26 cellular contexts compared by ENCODE assay signal in the genomic region with DNA sequence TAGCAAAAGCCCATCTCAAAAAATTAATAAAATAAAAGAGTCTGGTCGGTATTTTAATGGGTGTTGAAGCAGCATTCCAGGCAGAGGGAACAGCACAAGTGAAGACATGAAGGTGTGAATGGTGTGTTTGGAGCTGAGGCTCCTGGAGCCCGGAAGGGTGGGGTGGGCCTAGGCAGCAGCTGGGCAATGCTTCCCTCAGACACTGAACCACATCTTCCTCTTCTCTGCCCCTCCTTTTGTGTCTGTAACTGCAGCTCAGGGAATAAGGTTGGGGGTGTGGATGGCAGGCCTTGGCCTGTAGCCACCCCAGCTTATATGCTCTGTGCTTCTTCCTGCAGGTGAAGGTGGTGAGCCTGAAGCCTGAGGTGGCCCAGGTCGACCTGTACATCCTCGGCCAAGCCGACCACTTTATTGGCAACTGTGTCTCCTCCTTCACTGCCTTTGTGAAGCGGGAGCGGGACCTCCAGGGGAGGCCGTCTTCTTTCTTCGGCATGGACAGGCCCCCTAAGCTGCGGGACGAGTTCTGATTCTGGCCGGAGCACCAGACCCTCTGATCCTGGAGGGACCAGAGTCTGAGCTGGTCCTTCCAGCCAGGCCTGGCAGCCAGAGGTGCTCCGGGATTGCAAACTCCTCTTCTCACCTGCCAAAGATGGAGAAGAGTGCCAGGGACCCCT. TPM values are rescaled to one million over a fixed set of nuclear protein-coding genes. Genes with fewer than 3 reads are reported as not detected.
A peak's percentile ranks its signal among the peaks of the same experiment; 100 is the strongest.
DNase-seq lines count a peak whose midpoint lies in the region; ATAC-seq and TF ChIP-seq lines count a peak whose summit lies in the region.
"Had no signal": no experiment of that assay in that cellular context is flagged by ENCODE, and none has a peak within 500 bp of the region (broad histone marks: within the 10 kb centered on the region; RNA-seq: fewer than 3 reads in every experiment).

No MANE protein-coding gene starts in this region.

- no peak for DNase-seq in CD4-positive, CD25-positive, alpha-beta regulatory T cell
- DNase-seq in HL-60 (ENCODE audit: low read depth in 1 of 2, low spot score in 1 of 2) = peak; percentile 51 to 85
- peak; percentile 74 for DNase-seq in SKM-1 treated with dmso at 0.1 percent for 144 hours (lab: John Stamatoyannopoulos, UW; ENCODE audit: unreplicated experiment)
- no peak for DNase-seq in effector memory CD4-positive, alpha-beta T cell
- DNase-seq in sciatic nerve (ENCODE audit: low spot score) = no peak
- DNase-seq: activated T-cell treated with anti-CD3 and anti-CD28 coated beads for 4 hours; CD8-positive, alpha-beta memory T cell; effector CD8-positive, alpha-beta T cell; NCI-H1092; NCI-H1930; NCI-H345; NCI-H774; PC-3; SHP77; T-helper 1 cell had no signal

- H3K36me3 Mint-ChIP-seq in CD4-positive, CD25-positive, alpha-beta regulatory T cell = peaks cover 54% of the 10 kb centered on the region

- peak overlapping the region in 2 of 3 donors; percentile 26 to 71 for H3K27ac Mint-ChIP-seq in CD4-positive, CD25-positive, alpha-beta regulatory T cell
- H3K27ac Mint-ChIP-seq: progenitor cell of endocrine pancreas had no signal

- H3K9me3 Mint-ChIP-seq in CD4-positive, CD25-positive, alpha-beta regulatory T cell = no peaks in the 10 kb centered on the region
- H3K9me3 Mint-ChIP-seq: brain; CD8-positive, alpha-beta memory T cell; neural progenitor cell had no signal

- H3K27ac ChIP-seq in CD4-positive, CD25-positive, alpha-beta regulatory T cell (ENCODE audit: insufficient read depth, low read length, poor library complexity, severe bottlenecking) = no peak overlapping the region
- H3K27ac ChIP-seq in HL-60 (replicated peaks) = peak overlapping the region; percentile 59
- H3K27ac ChIP-seq in effector memory CD4-positive, alpha-beta T cell (ENCODE audit: insufficient read depth, low read length, poor library complexity, severe bottlenecking) = peak overlapping the region; percentile 30
- H3K27ac ChIP-seq: esophagus muscularis mucosa, neural progenitor cell, suprapubic skin, VCaP had no signal

- intact Hi-C loops in sciatic nerve (cut with DNase I) = no loop called here

- peaks cover 25% of the 10 kb centered on the region for H3K36me3 ChIP-seq in CD4-positive, CD25-positive, alpha-beta regulatory T cell (ENCODE audit: control insufficient read depth, insufficient read depth, low read length)
- H3K36me3 ChIP-seq in effector memory CD4-positive, alpha-beta T cell (ENCODE audit: control insufficient read depth, insufficient read depth, low read length) = peaks cover 28% of the 10 kb centered on the region
- H3K36me3 ChIP-seq: neural progenitor cell had no signal

- no peak overlapping the region for H3K4me3 Mint-ChIP-seq in CD4-positive, CD25-positive, alpha-beta regulatory T cell
- H3K4me3 Mint-ChIP-seq: brain, neural progenitor cell had no signal

- no peaks in the 10 kb centered on the region for H3K9me3 ChIP-seq in CD4-positive, CD25-positive, alpha-beta regulatory T cell (ENCODE audit: control insufficient read depth in 2 of 2, low read length in 2 of 2)
- H3K9me3 ChIP-seq in effector memory CD4-positive, alpha-beta T cell (ENCODE audit: control insufficient read depth, low read length) = no peaks in the 10 kb centered on the region
- H3K9me3 ChIP-seq: esophagus muscularis mucosa, HAP-1, suprapubic skin had no signal

- no peak for ATAC-seq in CD4-positive, CD25-positive, alpha-beta regulatory T cell (ENCODE audit: low read depth in 2 of 2)
- ATAC-seq in HG03432 (IDR thresholded peaks at IDR 0.05; ENCODE audit: unreplicated experiment) (no peak), GM19351 (IDR thresholded peaks at IDR 0.05; ENCODE audit: unreplicated experiment) (no peak), sciatic nerve (no peak)
- ATAC-seq: K562, PC-3 had no signal

- no peak for TF ChIP-seq CTCF in HL-60 (IDR thresholded peaks at IDR 0.05; ENCODE audit: insufficient read depth, low read length)

- H3K4me1 Mint-ChIP-seq in CD4-positive, CD25-positive, alpha-beta regulatory T cell = peaks cover 14 to 37% (median 21%) of the 10 kb centered on the region in 4 donors
- H3K4me1 Mint-ChIP-seq: brain, neural progenitor cell had no signal

- H3K4me3 ChIP-seq in CD4-positive, CD25-positive, alpha-beta regulatory T cell (ENCODE audit: low read depth, low read length) = no peak overlapping the region
- H3K4me3 ChIP-seq in HL-60 (replicated peaks; ENCODE audit: insufficient read depth, low read length) = no peak overlapping the region
- H3K4me3 ChIP-seq in effector memory CD4-positive, alpha-beta T cell (ENCODE audit: insufficient read depth, low read depth, low read length, poor library complexity, severe bottlenecking) = no peak overlapping the region
- H3K4me3 ChIP-seq: esophagus muscularis mucosa, HAP-1, K562, lung, neural progenitor cell, suprapubic skin had no signal

- H3K4me1 ChIP-seq in CD4-positive, CD25-positive, alpha-beta regulatory T cell (ENCODE audit: control insufficient read depth, insufficient read depth, low read length, poor library complexity, severe bottlenecking) = peaks cover 19% of the 10 kb centered on the region
- peaks cover 15% of the 10 kb centered on the region for H3K4me1 ChIP-seq in effector memory CD4-positive, alpha-beta T cell (ENCODE audit: control insufficient read depth, insufficient read depth, low read length, poor library complexity, severe bottlenecking)
- H3K4me1 ChIP-seq: HAP-1, neural progenitor cell, suprapubic skin had no signal

- no peaks in the 10 kb centered on the region for H3K27me3 Mint-ChIP-seq in CD4-positive, CD25-positive, alpha-beta regulatory T cell
- H3K27me3 Mint-ChIP-seq: brain; CD8-positive, alpha-beta memory T cell; progenitor cell of endocrine pancreas had no signal

- no peaks in the 10 kb centered on the region for H3K27me3 ChIP-seq in CD4-positive, CD25-positive, alpha-beta regulatory T cell (ENCODE audit: control insufficient read depth, insufficient read depth, low read length)
- H3K27me3 ChIP-seq in HL-60 (ENCODE audit: insufficient read depth, poor library complexity, severe bottlenecking) = no peaks in the 10 kb centered on the region
- H3K27me3 ChIP-seq in effector memory CD4-positive, alpha-beta T cell (replicated peaks; ENCODE audit: control insufficient read depth, insufficient read depth, low read length, poor library complexity, severe bottlenecking) = no peaks in the 10 kb centered on the region
- H3K27me3 ChIP-seq: esophagus muscularis mucosa, neural progenitor cell, suprapubic skin had no signal

RNA-seq across cellular contexts. Expression of a gene that starts 26.6 kb away (rescaled TPM):
- 14.1 TPM for total RNA-seq in CD4-positive, CD25-positive, alpha-beta regulatory T cell
- polyA plus RNA-seq in CD4-positive, CD25-positive, alpha-beta regulatory T cell = 10 to 100 TPM; 10.0 to 14.3 (median 12.0) TPM
- 27.8 TPM for total RNA-seq in sciatic nerve

RNA-seq across cellular contexts. Expression of a gene that starts 26.7 kb away (rescaled TPM):
- 22.9 TPM for total RNA-seq in CD4-positive, CD25-positive, alpha-beta regulatory T cell
- 1 to 10 TPM; 2.8 to 5.3 (median 4.0) TPM for polyA plus RNA-seq in CD4-positive, CD25-positive, alpha-beta regulatory T cell
- total RNA-seq in sciatic nerve = 7.9 TPM

RNA-seq across cellular contexts. Expression of a gene that starts 43.2 kb away (rescaled TPM):
- total RNA-seq in CD4-positive, CD25-positive, alpha-beta regulatory T cell = 19.6 TPM
- polyA plus RNA-seq in CD4-positive, CD25-positive, alpha-beta regulatory T cell = 1 to 10 TPM; 1.8 to 3.1 (median 2.3) TPM
- 30.9 TPM for total RNA-seq in sciatic nerve

Comparison
In these comparisons a context has a peak if more than half of its experiments do, and no peak if none do; other contexts are left out.
1. DNase-seq: peak in HL-60 (2 of 2) and SKM-1 treated with dmso at 0.1 percent for 144 hours (single experiment); none in CD4-positive, CD25-positive, alpha-beta regulatory T cell (0 of 3), effector memory CD4-positive, alpha-beta T cell (0 of 3) and sciatic nerve (single experiment).